Comparison of ENCODE assay signal across 8 cellular contexts in the genomic region with DNA sequence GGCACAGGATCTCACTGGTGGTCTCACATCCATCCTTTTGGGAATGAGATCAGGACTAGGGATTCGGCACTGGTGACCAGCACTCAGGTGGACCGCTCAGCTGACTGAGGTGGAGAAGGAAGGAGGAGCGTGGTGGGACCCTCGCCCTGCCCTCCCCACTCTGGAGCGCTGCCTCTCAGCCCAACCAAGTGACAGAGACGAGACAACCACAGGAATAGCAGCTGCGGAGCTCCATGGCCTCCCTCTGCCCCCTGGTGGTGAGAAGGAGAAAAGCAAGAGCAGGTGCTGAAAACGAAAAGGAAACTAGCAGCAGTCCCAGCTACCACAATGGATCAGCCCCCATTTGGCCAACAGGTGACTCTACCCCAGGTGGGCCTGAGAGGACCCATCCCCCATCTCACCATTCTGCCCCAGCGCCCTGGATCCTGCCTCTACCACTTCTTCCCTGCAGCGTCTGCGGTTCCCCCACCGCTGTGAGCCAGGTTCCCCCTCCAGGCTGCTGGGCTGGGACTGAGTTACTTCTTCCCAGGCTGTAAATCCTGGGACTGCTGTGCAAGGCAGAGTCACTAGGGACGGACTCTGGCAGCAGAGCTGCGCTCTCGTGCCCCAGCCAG. TPM values are rescaled to one million over a fixed set of nuclear protein-coding genes. Genes with fewer than 3 reads are reported as not detected.
DNase-seq lines count a peak whose midpoint lies in the region; ATAC-seq and TF ChIP-seq lines count a peak whose summit lies in the region.
"Not testable (repeated sequence)": the region's sequence is repeated elsewhere in the genome, so short reads cannot be mapped to it uniquely, and the experiment has no call there.

Gene RUFY4, plus strand, starts transcription at position 533 of the 614 bp plus-strand sequence. CDS start 1,353 bp downstream, outside the sequence.

- not testable (repeated sequence) for H3K27me3 Mint-ChIP-seq in natural killer cell (ENCODE audit: low read depth in 2 of 2)

- H3K9me3 ChIP-seq in DOHH2 (ENCODE audit: control insufficient read depth, insufficient read depth, low read length): not testable (repeated sequence)

- ATAC-seq in natural killer cell: peak; percentile 92 to 98 (median 95)

- H3K79me2 ChIP-seq in DOHH2 (ENCODE audit: control insufficient read depth, low read length): not testable (repeated sequence)

- peak within 1 kb of the TSS in 1 of 2 donors; percentile 51 for H3K27ac Mint-ChIP-seq in natural killer cell

- H3K4me2 ChIP-seq in DOHH2 (ENCODE audit: low read length): not testable (repeated sequence)

- H3K36me3 ChIP-seq in DOHH2 (ENCODE audit: control insufficient read depth, low read length): not testable (repeated sequence)

- not testable (repeated sequence) for H3K27me3 ChIP-seq in DOHH2 (ENCODE audit: control insufficient read depth, low read length)

- H3F3A ChIP-seq in DOHH2 (ENCODE audit: control insufficient read depth, insufficient read depth): not testable (repeated sequence)

- peak; percentile 72 for TF ChIP-seq CTCF in DOHH2 (IDR thresholded peaks at IDR 0.05; ENCODE audit: low read depth, low read length, poor library complexity, severe bottlenecking)
- peak; percentile 70 for TF ChIP-seq CTCF in LNCAP (IDR thresholded peaks at IDR 0.05)
- TF ChIP-seq CTCF in fibroblast of pulmonary artery (IDR thresholded peaks at IDR 0.05; ENCODE audit: low read length, missing control alignments): peak; percentile 66
- TF ChIP-seq CTCF in natural killer cell (IDR thresholded peaks at IDR 0.05): peak; percentile 78

- H3K4me3 Mint-ChIP-seq in natural killer cell: peak within 1 kb of the TSS; percentile 67

- not testable (repeated sequence) for H4K20me1 ChIP-seq in DOHH2 (ENCODE audit: control insufficient read depth, insufficient read depth, low read depth, low read length)

- H3K9me2 ChIP-seq in DOHH2 (replicated peaks; ENCODE audit: control insufficient read depth, low read length): not testable (repeated sequence)

- H3K4me1 Mint-ChIP-seq in natural killer cell: peaks cover 8 to 27% of the 10 kb centered on the region in 2 donors

- H3K36me3 Mint-ChIP-seq in natural killer cell: not testable (repeated sequence)

- H3K9me3 Mint-ChIP-seq in natural killer cell: not testable (repeated sequence)

- not testable (repeated sequence) for H3K4me3 ChIP-seq in DOHH2 (ENCODE audit: low read length); fibroblast of pulmonary artery (replicated peaks; ENCODE audit: low read depth, low read length)

- DNase-seq in H4 (ENCODE audit: low spot score) (peak; percentile 66), RKO (ENCODE audit: low spot score) (peak; percentile 82), activated T-helper 1 cell treated with Interleukin-2 at 50 U/mL for 16 hours (ENCODE audit: low read depth) (peak; percentile 37), fibroblast of pulmonary artery (ENCODE audit: low read depth) (peak; percentile 65), natural killer cell (peak; percentile 62)
- peak; percentile 31 to 80 (median 55) for DNase-seq in stimulated activated naive CD4-positive, alpha-beta T cell (lab: John Stamatoyannopoulos, UW)

- H3K27ac ChIP-seq in DOHH2 (ENCODE audit: low read depth, low read length): not testable (repeated sequence)

- intact Hi-C loops in natural killer cell (cut with micrococcal nuclease): loop anchor here (1.0 to 2.0 kb wide), 2 partner anchors 280 to 284 kb away; no protein-coding TSS in a partner anchor

- H3K4me1 ChIP-seq in DOHH2 (ENCODE audit: control insufficient read depth, low read length): not testable (repeated sequence)

RNA-seq across cellular contexts. Expression of gene RUFY4, which starts in this region (rescaled TPM):
- not detected in 2 replicates for total RNA-seq in H4 (2014; rRNA removed; shearing (Covaris generic))
- total RNA-seq in natural killer cell: 1 to 10 TPM in 2 of 3 donors, under 1 TPM in 1; 0.82 to 3.1 (median 1.8) TPM

Comparison
In these comparisons a context has a peak if more than half of its experiments do, and no peak if none do; other contexts are left out.
1. Peak in DNase-seq in H4; RNA of the gene not detected or under 1 TPM.